ENCODE assay signal across 8 cellular contexts in genomic region chr15:98599911-98600685, GRCh38. TPM values are rescaled to one million over a fixed set of nuclear protein-coding genes. Genes with fewer than 3 reads are reported as not detected.
DNase-seq lines count a peak whose midpoint lies in the region; ATAC-seq and TF ChIP-seq lines count a peak whose summit lies in the region.

No MANE protein-coding gene starts in this region.

- no peak for TF ChIP-seq CTCF in fibroblast of mammary gland (conservative IDR thresholded peaks at IDR 0.05; ENCODE audit: control insufficient read depth, insufficient read depth, low read depth, low read length)
- no peak for TF ChIP-seq CTCF in vagina (IDR thresholded peaks at IDR 0.05)

- peak; percentile 27 for DNase-seq in AG08395 (ENCODE audit: low spot score)
- DNase-seq in GM19238 (ENCODE audit: insufficient read length, low spot score) = peak; percentile 53
- peak; percentile 66 for DNase-seq in activated CD8-positive, alpha-beta T cell treated with anti-CD3 and anti-CD28 coated beads, Interleukin-2, amount 10 ng/mL, durations not matched to agents 7 days and 5 days
- peak; percentile 64 for DNase-seq in fibroblast of mammary gland (ENCODE audit: low read depth)
- peak; percentile 40 for DNase-seq in non-pigmented ciliary epithelial cell (ENCODE audit: low read depth)
- DNase-seq in vagina (ENCODE audit: extremely low spot score in 2 of 2) = no peak
- DNase-seq in NK-92 treated with Interleukin-12 subunit alpha and Interleukin-12 subunit beta, amount 100 ng/mL, for 24 hours (lab: John Stamatoyannopoulos, UW) = no peak

- peak overlapping the region; percentile 89 for H3K27ac Mint-ChIP-seq in activated CD8-positive, alpha-beta T cell treated with anti-CD3 and anti-CD28 coated beads, Interleukin-2, amount 10 ng/mL, durations not matched to agents 7 days and 5 days

- H3K36me3 Mint-ChIP-seq in activated CD8-positive, alpha-beta T cell treated with anti-CD3 and anti-CD28 coated beads, Interleukin-2, amount 10 ng/mL, durations not matched to agents 7 days and 5 days (ENCODE audit: low read depth) = no peaks in the 10 kb centered on the region

- no peaks in the 10 kb centered on the region for H3K27me3 ChIP-seq in vagina

- peak overlapping the region; percentile 47 for H3K4me3 ChIP-seq in fibroblast of mammary gland (ENCODE audit: control insufficient read depth, low read depth, low read length)
- peak overlapping the region; percentile 45 to 46 for H3K4me3 ChIP-seq in vagina

- CTCF ChIA-PET in activated CD8-positive, alpha-beta T cell treated with anti-CD3 and anti-CD28 coated beads, Interleukin-2, amount 10 ng/mL, durations not matched to agents 7 days and 5 days (lab: Charles Lee) = interaction anchor here (1.0 to 2.8 kb wide), 6 partner anchors 14 to 477 kb away, joined by 3 to 10 read pairs (median 3); partner anchors contain the start of gene IGF1R

- no peaks in the 10 kb centered on the region for H3K9me3 ChIP-seq in vagina

- H3K9me3 Mint-ChIP-seq in activated CD8-positive, alpha-beta T cell treated with anti-CD3 and anti-CD28 coated beads, Interleukin-2, amount 10 ng/mL, durations not matched to agents 7 days and 5 days (ENCODE audit: insufficient read depth) = no peaks in the 10 kb centered on the region

- H3K27me3 Mint-ChIP-seq in activated CD8-positive, alpha-beta T cell treated with anti-CD3 and anti-CD28 coated beads, Interleukin-2, amount 10 ng/mL, durations not matched to agents 7 days and 5 days (ENCODE audit: low read depth) = peaks cover 6% of the 10 kb centered on the region

- POLR2A ChIA-PET in activated CD8-positive, alpha-beta T cell treated with anti-CD3 and anti-CD28 coated beads, Interleukin-2, amount 10 ng/mL, durations not matched to agents 7 days and 5 days (lab: Charles Lee) = interaction anchor here (0.6 to 1.7 kb wide), 9 partner anchors 8 to 141 kb away, joined by 3 to 8 read pairs (median 3); no protein-coding TSS in a partner anchor

- peaks cover 34% of the 10 kb centered on the region for H3K4me1 Mint-ChIP-seq in activated CD8-positive, alpha-beta T cell treated with anti-CD3 and anti-CD28 coated beads, Interleukin-2, amount 10 ng/mL, durations not matched to agents 7 days and 5 days (ENCODE audit: low read depth)

- H3K4me1 ChIP-seq in vagina = peaks cover 12% of the 10 kb centered on the region

- ATAC-seq in HG03280 (IDR thresholded peaks at IDR 0.05; ENCODE audit: unreplicated experiment) = peak; percentile 64
- ATAC-seq in activated CD8-positive, alpha-beta T cell treated with anti-CD3 and anti-CD28 coated beads, Interleukin-2, amount 10 ng/mL, durations not matched to agents 7 days and 5 days = peak; percentile 93

- no peaks in the 10 kb centered on the region for H3K36me3 ChIP-seq in vagina

- TF ChIP-seq POLR2A in vagina (IDR thresholded peaks at IDR 0.05) = no peak

- H3K4me3 Mint-ChIP-seq in activated CD8-positive, alpha-beta T cell treated with anti-CD3 and anti-CD28 coated beads, Interleukin-2, amount 10 ng/mL, durations not matched to agents 7 days and 5 days = peak overlapping the region; percentile 79

- intact Hi-C loops in vagina (cut with DNase I) = no loop called here

- H3K27ac ChIP-seq in vagina = peak overlapping the region; percentile 42

RNA-seq across cellular contexts. Expression of gene IGF1R, which starts 48.2 kb away (rescaled TPM):
- 10 to 100 TPM in 1 of 2 experiments, 1 to 10 TPM in 1; 9.1 to 10.6 TPM for total RNA-seq in activated CD8-positive, alpha-beta T cell treated with anti-CD3 and anti-CD28 coated beads, Interleukin-2, amount 10 ng/mL, durations not matched to agents 7 days and 5 days
- total RNA-seq in vagina = 97.7 TPM

Comparison
In these comparisons a context has a peak if more than half of its experiments do, and no peak if none do; other contexts are left out.
1. DNase-seq: peak in AG08395 (single experiment), GM19238 (single experiment), activated CD8-positive, alpha-beta T cell treated with anti-CD3 and anti-CD28 coated beads, Interleukin-2, amount 10 ng/mL, durations not matched to agents 7 days and 5 days (single experiment), fibroblast of mammary gland (single experiment) and non-pigmented ciliary epithelial cell (single experiment); none in vagina (0 of 2) and NK-92 treated with Interleukin-12 subunit alpha and Interleukin-12 subunit beta, amount 100 ng/mL, for 24 hours (single experiment).